Comparison of ENCODE assay signal across 8 cellular contexts in genomic region chr6:41191569-41191968, GRCh38. TPM values are rescaled to one million over a fixed set of nuclear protein-coding genes. Genes with fewer than 3 reads are reported as not detected.
A peak's percentile ranks its signal among the peaks of the same experiment; 100 is the strongest.
DNase-seq lines count a peak whose midpoint lies in the region; ATAC-seq and TF ChIP-seq lines count a peak whose summit lies in the region.

No MANE protein-coding gene starts in this region.

- H4K20me1 ChIP-seq in HCT116 (ENCODE audit: insufficient read depth) (no peaks in the 10 kb centered on the region), hepatocyte (ENCODE audit: insufficient read depth, poor library complexity, severe bottlenecking) (no peaks in the 10 kb centered on the region)

- H3K27me3 ChIP-seq in HCT116 (ENCODE audit: insufficient read depth, low read length) (peaks cover 27% of the 10 kb centered on the region), hepatocyte (peaks cover 14% of the 10 kb centered on the region)

- peaks cover 65% of the 10 kb centered on the region for H3K36me3 Mint-ChIP-seq in activated CD8-positive, alpha-beta T cell treated with anti-CD3 and anti-CD28 coated beads, Interleukin-2, amount 10 ng/mL, durations not matched to agents 7 days and 5 days (ENCODE audit: low read depth)

- CTCF ChIA-PET in HCT116 (lab: Charles Lee), result interaction anchor here (1.0 to 2.3 kb wide), 4 partner anchors 9 to 143 kb away, joined by 4 to 14 read pairs (median 4); partner anchors contain the start of gene TREML2
- CTCF ChIA-PET in activated CD8-positive, alpha-beta T cell treated with anti-CD3 and anti-CD28 coated beads, Interleukin-2, amount 10 ng/mL, durations not matched to agents 7 days and 5 days (lab: Charles Lee), result interaction anchor here (0.7 to 2.7 kb wide), 9 partner anchors 9 to 129 kb away, joined by 3 to 18 read pairs (median 4); partner anchors contain the start of gene TREML2

- WGBS in hepatocyte (ENCODE audit: low lambda C conversion rate, missing lambda C conversion rate), result 20% methylated on average over 6 of the region's 6 CpGs

- no peaks in the 10 kb centered on the region for H3K27me3 Mint-ChIP-seq in activated CD8-positive, alpha-beta T cell treated with anti-CD3 and anti-CD28 coated beads, Interleukin-2, amount 10 ng/mL, durations not matched to agents 7 days and 5 days (ENCODE audit: low read depth)

- H3K79me2 ChIP-seq in HCT116 (ENCODE audit: insufficient read depth, low read length) (no peaks in the 10 kb centered on the region), hepatocyte (no peaks in the 10 kb centered on the region)

- H3K4me1 ChIP-seq in HCT116 (ENCODE audit: control insufficient read depth in 1 of 2, insufficient read depth in 2 of 2, low read length in 2 of 2), result no peaks in the 10 kb centered on the region
- no peaks in the 10 kb centered on the region for H3K4me1 ChIP-seq in hepatocyte (ENCODE audit: insufficient read depth)

- no peak overlapping the region for H3K27ac Mint-ChIP-seq in activated CD8-positive, alpha-beta T cell treated with anti-CD3 and anti-CD28 coated beads, Interleukin-2, amount 10 ng/mL, durations not matched to agents 7 days and 5 days

- peak; percentile 28; the same call in 1 of the 2 replicates for TF ChIP-seq RAD21 in HCT116 (IDR thresholded peaks at IDR 0.05; ENCODE audit: low read depth)

- no peak overlapping the region for H3K9ac ChIP-seq in HCT116 (ENCODE audit: low read length)

- H3K9me3 ChIP-seq in HCT116 (ENCODE audit: control insufficient read depth in 1 of 2, insufficient read depth in 1 of 2, low read depth in 1 of 2, low read length in 2 of 2), result peaks cover 3 to 8% of the 10 kb centered on the region in 2 experiments; a peak in 2 of 4 replicates
- H3K9me3 ChIP-seq in hepatocyte (ENCODE audit: low read depth), result no peaks in the 10 kb centered on the region

- H3K27ac ChIP-seq in HCT116 (ENCODE audit: low read depth, low read length) (no peak overlapping the region), hepatocyte (no peak overlapping the region)

- POLR2A ChIA-PET in HCT116 (lab: Charles Lee), result no interaction called here
- POLR2A ChIA-PET in activated CD8-positive, alpha-beta T cell treated with anti-CD3 and anti-CD28 coated beads, Interleukin-2, amount 10 ng/mL, durations not matched to agents 7 days and 5 days (lab: Charles Lee), result interaction anchor here (0.7 to 1.8 kb wide), 2 partner anchors 9 to 119 kb away, joined by 3 to 10 read pairs; partner anchors contain the start of genes NFYA and TREML2

- ATAC-seq in HCT116 (peak; percentile 96), HG02763 (IDR thresholded peaks at IDR 0.05; ENCODE audit: unreplicated experiment) (no peak), GM18517 (IDR thresholded peaks at IDR 0.05; ENCODE audit: unreplicated experiment) (no peak)
- ATAC-seq in activated CD8-positive, alpha-beta T cell treated with anti-CD3 and anti-CD28 coated beads, Interleukin-2, amount 10 ng/mL, durations not matched to agents 7 days and 5 days, result peak; percentile 52

- no peak for TF ChIP-seq POLR2A in HCT116 (IDR thresholded peaks at IDR 0.05; ENCODE audit: borderline replicate concordance, extremely low read depth, insufficient read depth, insufficient read length)

- peaks cover 51% of the 10 kb centered on the region for H3K4me1 Mint-ChIP-seq in activated CD8-positive, alpha-beta T cell treated with anti-CD3 and anti-CD28 coated beads, Interleukin-2, amount 10 ng/mL, durations not matched to agents 7 days and 5 days (ENCODE audit: low read depth)

- BruUV-seq in HCT116 (replicated peaks; lab: Mats Ljungman, UMichigan), result no TSS peak

- no peaks in the 10 kb centered on the region for H3K36me3 ChIP-seq in HCT116 (ENCODE audit: control insufficient read depth in 1 of 2, insufficient read depth in 2 of 2, low read length in 2 of 2)
- H3K36me3 ChIP-seq in hepatocyte (replicated peaks; ENCODE audit: insufficient read depth, low read depth), result no peaks in the 10 kb centered on the region

- TF ChIP-seq CTCF in HCT116 (IDR thresholded peaks at IDR 0.05 in 2 of 3, conservative IDR thresholded peaks at IDR 0.05 in 1 of 3; ENCODE audit: borderline replicate concordance in 1 of 3, insufficient read depth in 1 of 3, low read depth in 2 of 3, low read length in 2 of 3) (peak; percentile 40 to 77 (median 69); a peak in 5 of 6 replicates), hepatocyte (IDR thresholded peaks at IDR 0.05; ENCODE audit: poor library complexity) (peak; percentile 48)

- H3K4me2 ChIP-seq in HCT116 (ENCODE audit: low read length), result no peak overlapping the region
- no peak overlapping the region for H3K4me2 ChIP-seq in hepatocyte

- RAD21 ChIA-PET in HCT116 (lab: Charles Lee; ENCODE audit: low non-redundant PET in 1 of 2, low total read pairs in 2 of 2, uncharacterized antibody in 2 of 2, unreplicated experiment in 2 of 2), result interaction anchor here in 1 of 2 experiments (1.0 kb wide), 1 partner anchor 127 kb away, joined by 3 read pairs; no protein-coding TSS in a partner anchor

- H3K4me3 ChIP-seq in HCT116 (replicated peaks in 1 of 2; ENCODE audit: low read depth in 1 of 2, low read length in 2 of 2) (no peak overlapping the region), hepatocyte (no peak overlapping the region)

- peak; percentile 39 for DNase-seq in 8988T
- DNase-seq in HCT116 (ENCODE audit: low read depth, low spot score), result peak; percentile 12
- peak; percentile 39 for DNase-seq in activated CD8-positive, alpha-beta T cell treated with anti-CD3 and anti-CD28 coated beads, Interleukin-2, amount 10 ng/mL, durations not matched to agents 7 days and 5 days
- DNase-seq in hepatocyte (ENCODE audit: low spot score), result peak; percentile 60
- DNase-seq in stimulated activated CD4-positive, alpha-beta T cell treated with anti-CD3 and anti-CD28 coated beads, Interleukin-4, amount 100 ng/mL, for 48 hours (ENCODE audit: low read depth in 2 of 2), result peak; percentile 36 to 40
- DNase-seq in NCI-H446 treated with DMSO at 0.1 percent for 48 hours (lab: John Stamatoyannopoulos, UW), result no peak

- H2AFZ ChIP-seq in HCT116 (ENCODE audit: low read depth, low read length, poor library complexity, severe bottlenecking), result no peak overlapping the region
- no peak overlapping the region for H2AFZ ChIP-seq in hepatocyte

- H3K9me2 ChIP-seq in HCT116 (ENCODE audit: insufficient read depth) (no peaks in the 10 kb centered on the region), hepatocyte (replicated peaks; ENCODE audit: insufficient read depth) (no peaks in the 10 kb centered on the region)

- intact Hi-C loops in HCT116 (cut with micrococcal nuclease), result no loop called here

- no peak overlapping the region for H3K4me3 Mint-ChIP-seq in activated CD8-positive, alpha-beta T cell treated with anti-CD3 and anti-CD28 coated beads, Interleukin-2, amount 10 ng/mL, durations not matched to agents 7 days and 5 days

- no peaks in the 10 kb centered on the region for H3K9me3 Mint-ChIP-seq in activated CD8-positive, alpha-beta T cell treated with anti-CD3 and anti-CD28 coated beads, Interleukin-2, amount 10 ng/mL, durations not matched to agents 7 days and 5 days (ENCODE audit: insufficient read depth)

TF ChIP-seq in HCT116, 20 proteins besides CTCF, POLR2A, EP300 and RAD21 (continues in another document):
- TF ChIP-seq FOSL1 (IDR thresholded peaks at IDR 0.05; ENCODE audit: low read depth) (no peak), SIN3A (IDR thresholded peaks at IDR 0.05; ENCODE audit: low read depth) (no peak), SRF (IDR thresholded peaks at IDR 0.05; ENCODE audit: low read depth) (no peak), TCF7L2 (IDR thresholded peaks at IDR 0.05; ENCODE audit: borderline replicate concordance, extremely low read depth, insufficient read depth, insufficient read length) (no peak), ZBTB33 (IDR thresholded peaks at IDR 0.05; ENCODE audit: extremely low read depth, insufficient replicate concordance, low read length) (no peak), ZFX (IDR thresholded peaks at IDR 0.05) (no peak), SP1 (IDR thresholded peaks at IDR 0.05; ENCODE audit: low read depth) (no peak), ELF1 (IDR thresholded peaks at IDR 0.05; ENCODE audit: borderline replicate concordance, low read depth) (no peak), CBX3 (IDR thresholded peaks at IDR 0.05; ENCODE audit: low read depth) (no peak)

RNA-seq across cellular contexts. Expression of gene TREML2, which starts 9.4 kb away (rescaled TPM):
- not detected for total RNA-seq in HCT116 (2021; ENCODE audit: unreplicated experiment)
- polyA plus RNA-seq in HCT116 (2012), result 0.05 and 0.07 TPM in 2 replicates
- 10 to 100 TPM; 23.5 to 24.9 TPM for total RNA-seq in activated CD8-positive, alpha-beta T cell treated with anti-CD3 and anti-CD28 coated beads, Interleukin-2, amount 10 ng/mL, durations not matched to agents 7 days and 5 days
- total RNA-seq in hepatocyte, result 0.24 and 0.40 TPM in 2 replicates
- polyA plus RNA-seq in hepatocyte, result not detected in 2 replicates

RNA-seq across cellular contexts. Expression of gene TREM2, which starts 28.7 kb away (rescaled TPM):
- total RNA-seq in HCT116 (2021; ENCODE audit: unreplicated experiment) (not detected), hepatocyte (2.5 and 2.8 TPM in 2 replicates)
- 0.05 TPM in 1 of 2 replicates, not detected in the other for polyA plus RNA-seq in HCT116 (2012)
- not detected for total RNA-seq in activated CD8-positive, alpha-beta T cell treated with anti-CD3 and anti-CD28 coated beads, Interleukin-2, amount 10 ng/mL, durations not matched to agents 7 days and 5 days
- 2.2 and 4.4 TPM in 2 replicates for polyA plus RNA-seq in hepatocyte

RNA-seq across cellular contexts. Expression of gene TREML4, which starts 36.6 kb away (rescaled TPM):
- not detected for total RNA-seq in HCT116 (2021; ENCODE audit: unreplicated experiment)
- polyA plus RNA-seq in HCT116 (2012), result not detected in 2 replicates
- total RNA-seq in activated CD8-positive, alpha-beta T cell treated with anti-CD3 and anti-CD28 coated beads, Interleukin-2, amount 10 ng/mL, durations not matched to agents 7 days and 5 days, result not detected
- total RNA-seq in hepatocyte, result not detected in 2 replicates
- not detected in 2 replicates for polyA plus RNA-seq in hepatocyte

RNA-seq across cellular contexts. Expression of gene TREML1, which starts 37.4 kb away (rescaled TPM):
- not detected for total RNA-seq in HCT116 (2021; ENCODE audit: unreplicated experiment)
- polyA plus RNA-seq in HCT116 (2012), result not detected in 2 replicates
- total RNA-seq in activated CD8-positive, alpha-beta T cell treated with anti-CD3 and anti-CD28 coated beads, Interleukin-2, amount 10 ng/mL, durations not matched to agents 7 days and 5 days, result not detected
- total RNA-seq in hepatocyte, result not detected in 2 replicates
- not detected in 2 replicates for polyA plus RNA-seq in hepatocyte

Comparison
In these comparisons a context has a peak if more than half of its experiments do, and no peak if none do; other contexts are left out.
1. ATAC-seq: peak in HCT116 (single experiment) and activated CD8-positive, alpha-beta T cell treated with anti-CD3 and anti-CD28 coated beads, Interleukin-2, amount 10 ng/mL, durations not matched to agents 7 days and 5 days (single experiment); none in HG02763 (single experiment) and GM18517 (single experiment).
2. RNA of gene TREML2, which starts 9.4 kb away (total RNA-seq): 23.5 to 24.9 TPM in activated CD8-positive, alpha-beta T cell treated with anti-CD3 and anti-CD28 coated beads, Interleukin-2, amount 10 ng/mL, durations not matched to agents 7 days and 5 days; 0.24 to 0.40 TPM in hepatocyte and not detected in HCT116 (single experiment); every median in the first group is over 10 times any median in the second.